In genomic region chr7:108454674-108455523, GRCh38 we compare ENCODE assay signal across 9 cellular contexts. TPM values are rescaled to one million over a fixed set of nuclear protein-coding genes. Genes with fewer than 3 reads are reported as not detected.
DNase-seq lines count a peak whose midpoint lies in the region; ATAC-seq, FAIRE-seq and TF ChIP-seq lines count a peak whose summit lies in the region.
"Had no signal": no experiment of that assay in that cellular context is flagged by ENCODE, and none has a peak within 500 bp of the region (broad histone marks: within the 10 kb centered on the region; RNA-seq: fewer than 3 reads in every experiment).

No MANE protein-coding gene starts in this region.

- BruUV-seq in PC-9 (replicated peaks; lab: Mats Ljungman, UMichigan), result no TSS peak

- no peaks in the 10 kb centered on the region for H3K36me3 ChIP-seq in GM23248 (ENCODE audit: low read depth)
- H3K36me3 ChIP-seq in PC-9 (ENCODE audit: low read depth), result no peaks in the 10 kb centered on the region
- H3K36me3 ChIP-seq in kidney (ENCODE audit: control insufficient read depth in 1 of 2, insufficient read depth in 2 of 2, low read length in 2 of 2), result no peaks in the 10 kb centered on the region

- H3K27me3 ChIP-seq in GM23248 (replicated peaks; ENCODE audit: insufficient read depth), result no peaks in the 10 kb centered on the region
- no peaks in the 10 kb centered on the region for H3K27me3 ChIP-seq in PC-9 (ENCODE audit: insufficient read depth, low read depth)

- H2AFZ ChIP-seq in GM23248, result peak overlapping the region; percentile 81
- H2AFZ ChIP-seq in PC-9, result peak overlapping the region; percentile 93

- 2 to 3% methylated on average over 41 to 55 of the region's 69 CpGs for WGBS in GM23248 (ENCODE audit: low coverage in 1 of 2, low lambda C conversion rate in 2 of 2, missing lambda C conversion rate in 2 of 2), 2 experiments

- H3K36me3 Mint-ChIP-seq in central memory CD8-positive, alpha-beta T cell (ENCODE audit: insufficient read depth), result peaks cover 4% of the 10 kb centered on the region

- H3K4me3 Mint-ChIP-seq in central memory CD8-positive, alpha-beta T cell, result peak overlapping the region; percentile 58

- no peaks in the 10 kb centered on the region for H4K20me1 ChIP-seq in GM23248 (ENCODE audit: insufficient read depth)
- H4K20me1 ChIP-seq in PC-9 (ENCODE audit: insufficient read depth), result no peaks in the 10 kb centered on the region

- no peaks in the 10 kb centered on the region for H3K4me1 Mint-ChIP-seq in central memory CD8-positive, alpha-beta T cell

- no peak overlapping the region for H3K27ac ChIP-seq in GM23248
- H3K27ac ChIP-seq in PC-9, result no peak overlapping the region
- H3K27ac ChIP-seq in kidney (ENCODE audit: low read depth in 2 of 2, low read length in 2 of 2), result no peak overlapping the region

- H3K9ac ChIP-seq in GM23248 (peak overlapping the region; percentile 25), kidney (ENCODE audit: low read length in 2 of 2) (no peak overlapping the region)

- H3K4me3 ChIP-seq in GM23248, result peak overlapping the region; percentile 75
- H3K4me3 ChIP-seq in PC-9, result peak overlapping the region; percentile 76
- peak overlapping the region; percentile 42 to 60 for H3K4me3 ChIP-seq in kidney (ENCODE audit: low read length in 2 of 2)

- H3F3A ChIP-seq in GM23248 (ENCODE audit: insufficient read depth), result peaks cover 4% of the 10 kb centered on the region; the same call in 1 of the 2 replicates
- peaks cover 10% of the 10 kb centered on the region; the same call in 1 of the 2 replicates for H3F3A ChIP-seq in PC-9 (ENCODE audit: insufficient read depth, low read depth)

- H3K27ac Mint-ChIP-seq in central memory CD8-positive, alpha-beta T cell (ENCODE audit: low read depth), result no peak overlapping the region

- peak; percentile 43 for DNase-seq in AG20443 (ENCODE audit: low spot score)
- peak; percentile 48 for DNase-seq in GM23248
- DNase-seq in PC-9, result peak in 1 of 2 experiments; percentile 39
- no peak for DNase-seq in central memory CD8-positive, alpha-beta T cell (ENCODE audit: low spot score in 2 of 2)
- peak; percentile 72 for DNase-seq in kidney
- DNase-seq in stimulated activated CD8-positive, alpha-beta memory T cell treated with anti-CD3 and anti-CD28 coated beads, Interleukin-7, amount 100 ng/mL, for 48 hours (ENCODE audit: extremely low read depth in 1 of 2, low read depth in 1 of 2), result peak; percentile 3 to 20

- H3K4me2 ChIP-seq in GM23248 (ENCODE audit: unreplicated experiment) (peak overlapping the region; percentile 89), PC-9 (peak overlapping the region; percentile 81)

- peaks cover 82% of the 10 kb centered on the region for H3K27me3 Mint-ChIP-seq in central memory CD8-positive, alpha-beta T cell

- POLR2A ChIA-PET in PC-9 (lab: Charles Lee; ENCODE audit: unreplicated experiment), result interaction anchor here (0.5 to 0.7 kb wide), 6 partner anchors 38 to 1274 kb away, joined by 3 to 7 read pairs (median 4); no protein-coding TSS in a partner anchor

- TF ChIP-seq CTCF in PC-9 (conservative IDR thresholded peaks at IDR 0.05) (no peak), kidney (IDR thresholded peaks at IDR 0.05; ENCODE audit: borderline replicate concordance, extremely low read depth, insufficient read depth) (no peak)

- in situ Hi-C loops in GM23248 (cut with MboI), result no loop called here

- H3K79me2 ChIP-seq in GM23248 (ENCODE audit: insufficient read depth) (no peaks in the 10 kb centered on the region), PC-9 (ENCODE audit: low read depth) (0 out of 2 replicates have a peak, but pooled peaks cover 4% of the 10 kb centered on the region)

- CTCF ChIA-PET in PC-9 (lab: Charles Lee), result interaction anchor here (0.6 kb wide), 3 partner anchors 197 to 818 kb away, joined by 3 to 6 read pairs (median 4); no protein-coding TSS in a partner anchor

- H3K9me3 ChIP-seq in GM23248 (ENCODE audit: low read depth), result no peaks in the 10 kb centered on the region
- no peaks in the 10 kb centered on the region for H3K9me3 ChIP-seq in PC-9 (ENCODE audit: insufficient read depth, low read depth)
- H3K9me3 ChIP-seq in kidney (ENCODE audit: control insufficient read depth in 1 of 2, low read length in 2 of 2), result no peaks in the 10 kb centered on the region

- ATAC-seq in central memory CD8-positive, alpha-beta T cell (replicated peaks; ENCODE audit: extremely low read depth, poor library complexity, severe bottlenecking), result no peak
- ATAC-seq in GM21576 (IDR thresholded peaks at IDR 0.05; ENCODE audit: unreplicated experiment) (no peak), HG03095 (IDR thresholded peaks at IDR 0.05; ENCODE audit: unreplicated experiment) (no peak)
- ATAC-seq: HCT116 had no signal

- no peaks in the 10 kb centered on the region for H3K9me3 Mint-ChIP-seq in central memory CD8-positive, alpha-beta T cell

- no peak for FAIRE-seq in kidney (lab: Jason Lieb, UNC)

- H3K4me1 ChIP-seq in GM23248 (ENCODE audit: insufficient read depth), result no peaks in the 10 kb centered on the region
- 0 out of 2 replicates have a peak, but pooled peaks cover 17% of the 10 kb centered on the region for H3K4me1 ChIP-seq in PC-9 (replicated peaks; ENCODE audit: insufficient read depth)
- peaks cover 0 to 11% of the 10 kb centered on the region in 2 donors for H3K4me1 ChIP-seq in kidney (ENCODE audit: control insufficient read depth in 1 of 2, insufficient read depth in 1 of 2, low read depth in 1 of 2, low read length in 2 of 2)

- intact Hi-C loops in PC-9 (cut with micrococcal nuclease; ENCODE audit: unreplicated experiment) (loop anchor here (5.0 kb wide), 1 partner anchor 158 kb away; no protein-coding TSS in a partner anchor), kidney (cut with DNase I) (no loop called here)

- H3K9me2 ChIP-seq in GM23248 (ENCODE audit: insufficient read depth) (no peaks in the 10 kb centered on the region), PC-9 (ENCODE audit: insufficient read depth) (no peaks in the 10 kb centered on the region)

RNA-seq across cellular contexts. Expression of gene NRCAM, which starts 1.3 kb away (rescaled TPM):
- total RNA-seq in GM23248 (2014; rRNA removed; shearing (Covaris generic)), result 7.0 and 11.0 TPM in 2 replicates
- polyA plus RNA-seq in GM23248 (2016; fragmentation: Nextera tagmentation; extraction: Ambion mirVana), result 5.1 and 5.6 TPM in 2 replicates
- 40.3 and 42.6 TPM in 2 replicates for total RNA-seq in PC-9 (2021)
- total RNA-seq in kidney, result 20.6 TPM
- 16.8 TPM for polyA plus RNA-seq in kidney (ENCODE audit: insufficient read depth, low read depth, low replicate concordance)

Comparison
In these comparisons a context has a peak if more than half of its experiments do, and no peak if none do; other contexts are left out.
1. DNase-seq: peak in AG20443 (single experiment), GM23248 (single experiment), kidney (single experiment) and stimulated activated CD8-positive, alpha-beta memory T cell treated with anti-CD3 and anti-CD28 coated beads, Interleukin-7, amount 100 ng/mL, for 48 hours (2 of 2); none in central memory CD8-positive, alpha-beta T cell (0 of 2).
2. Peak in every context shown above with its lines, with median percentiles within 50 percentile points of each other: H3K4me3 ChIP-seq.